8 cellular contexts compared by ENCODE assay signal in genomic region chr1:161119017-161119378, GRCh38. TPM values are rescaled to one million over a fixed set of nuclear protein-coding genes. Genes with fewer than 3 reads are reported as not detected.
A peak's percentile ranks its signal among the peaks of the same experiment; 100 is the strongest.
DNase-seq lines count a peak whose midpoint lies in the region; ATAC-seq and TF ChIP-seq lines count a peak whose summit lies in the region.

No MANE protein-coding gene starts in this region.

- peaks cover 63% of the 10 kb centered on the region for H3K36me3 ChIP-seq in OCI-LY1 (ENCODE audit: insufficient read depth, low read length)
- peaks cover 11% of the 10 kb centered on the region for H3K36me3 ChIP-seq in mucosa of descending colon (ENCODE audit: low read depth)

- H3K27me3 ChIP-seq in OCI-LY1 (ENCODE audit: insufficient read depth, low read length) = no peaks in the 10 kb centered on the region

- TF ChIP-seq CTCF in OCI-LY1 (IDR thresholded peaks at IDR 0.05; ENCODE audit: low read length) (peak; percentile 39), mucosa of descending colon (IDR thresholded peaks at IDR 0.05) (no peak)

- peak overlapping the region; percentile 97 for H3K27ac Mint-ChIP-seq in dendritic cell treated with granulocyte-macrophage colony-stimulating factor and Interleukin-4, amounts not matched to agents 40 ng/mL and 50 ng/mL, for 4 days

- H4K20me1 ChIP-seq in OCI-LY1 (ENCODE audit: insufficient read depth, low read length) = no peaks in the 10 kb centered on the region

- H2AFZ ChIP-seq in OCI-LY1 (ENCODE audit: low read length) = no peak overlapping the region

- H3K9me3 Mint-ChIP-seq in dendritic cell treated with granulocyte-macrophage colony-stimulating factor and Interleukin-4, amounts not matched to agents 40 ng/mL and 50 ng/mL, for 4 days = no peaks in the 10 kb centered on the region

- H3K4me1 Mint-ChIP-seq in dendritic cell treated with granulocyte-macrophage colony-stimulating factor and Interleukin-4, amounts not matched to agents 40 ng/mL and 50 ng/mL, for 4 days (ENCODE audit: low read depth) = peaks cover 86% of the 10 kb centered on the region

- peak overlapping the region; percentile 92 for H3K4me2 ChIP-seq in OCI-LY1 (ENCODE audit: low read length)

- peaks cover 37% of the 10 kb centered on the region for H3K79me2 ChIP-seq in OCI-LY1 (ENCODE audit: insufficient read depth, low read length)

- H3K4me3 Mint-ChIP-seq in dendritic cell treated with granulocyte-macrophage colony-stimulating factor and Interleukin-4, amounts not matched to agents 40 ng/mL and 50 ng/mL, for 4 days = peak overlapping the region; percentile 89

- H3K27me3 Mint-ChIP-seq in dendritic cell treated with granulocyte-macrophage colony-stimulating factor and Interleukin-4, amounts not matched to agents 40 ng/mL and 50 ng/mL, for 4 days = no peaks in the 10 kb centered on the region

- ATAC-seq in mucosa of descending colon (peak; percentile 3), GM18519 (IDR thresholded peaks at IDR 0.05; ENCODE audit: low FRiP score, unreplicated experiment) (no peak), HG03342 (IDR thresholded peaks at IDR 0.05; ENCODE audit: unreplicated experiment) (no peak), GM18511 (IDR thresholded peaks at IDR 0.05; ENCODE audit: unreplicated experiment) (no peak)

- intact Hi-C loops in dendritic cell treated with granulocyte-macrophage colony-stimulating factor and Interleukin-4, amounts not matched to agents 40 ng/mL and 50 ng/mL, for 4 days (cut with micrococcal nuclease) = loop anchor here (2.0 kb wide), 1 partner anchor 14 kb away; the partner anchor contains the start of gene DEDD
- intact Hi-C loops in mucosa of descending colon (cut with DNase I, micrococcal nuclease) = no loop called here

- H3K4me1 ChIP-seq in OCI-LY1 (ENCODE audit: insufficient read depth, low read length, severe bottlenecking) (peaks cover 47% of the 10 kb centered on the region), mucosa of descending colon (ENCODE audit: low read depth) (peaks cover 35% of the 10 kb centered on the region)

- H3K27ac ChIP-seq in OCI-LY1 (ENCODE audit: low read depth, low read length, poor library complexity, severe bottlenecking) = peak overlapping the region; percentile 64

- H3K9ac ChIP-seq in OCI-LY1 (ENCODE audit: low read length) = peak overlapping the region; percentile 95

- no peaks in the 10 kb centered on the region for H3F3A ChIP-seq in OCI-LY1 (ENCODE audit: insufficient read depth, low read length)

- H3K4me3 ChIP-seq in OCI-LY1 (ENCODE audit: low read depth, low read length, poor library complexity, severe bottlenecking) (peak overlapping the region; percentile 97), mucosa of descending colon (no peak overlapping the region)

- no peaks in the 10 kb centered on the region for H3K9me3 ChIP-seq in OCI-LY1 (ENCODE audit: low read length)
- H3K9me3 ChIP-seq in mucosa of descending colon = no peaks in the 10 kb centered on the region

- H3K9me2 ChIP-seq in OCI-LY1 (ENCODE audit: low read depth, low read length) = no peaks in the 10 kb centered on the region

- H3K36me3 Mint-ChIP-seq in dendritic cell treated with granulocyte-macrophage colony-stimulating factor and Interleukin-4, amounts not matched to agents 40 ng/mL and 50 ng/mL, for 4 days (ENCODE audit: low read depth) = peaks cover 75% of the 10 kb centered on the region

- peak; percentile 27 for DNase-seq in COLO668 (lab: John Stamatoyannopoulos, UW; ENCODE audit: unreplicated experiment)
- peak; percentile 28 to 65 (median 60) for DNase-seq in mucosa of descending colon
- no peak for DNase-seq in COR-L47 (lab: John Stamatoyannopoulos, UW)

RNA-seq across cellular contexts. Expression of gene NIT1, which starts 1.1 kb away (rescaled TPM):
- 10 to 100 TPM; 56.7 to 79.7 (median 62.8) TPM for total RNA-seq in mucosa of descending colon

RNA-seq across cellular contexts. Expression of gene PFDN2, which starts 1.2 kb away (rescaled TPM):
- 10 to 100 TPM; 20.7 to 40.2 (median 29.4) TPM for total RNA-seq in mucosa of descending colon

RNA-seq across cellular contexts. Expression of gene DEDD, which starts 13.5 kb away (rescaled TPM):
- total RNA-seq in mucosa of descending colon = 10 to 100 TPM; 33.3 to 43.0 (median 37.2) TPM

RNA-seq across cellular contexts. Expression of gene KLHDC9, which starts 20.8 kb away (rescaled TPM):
- 10 to 100 TPM in 1 of 3 donors, 1 to 10 TPM in 2; 9.5 to 10.7 (median 9.7) TPM for total RNA-seq in mucosa of descending colon

RNA-seq across cellular contexts. Expression of gene NECTIN4, which starts 29.6 kb away (rescaled TPM):
- total RNA-seq in mucosa of descending colon = 1 to 10 TPM; 1.6 to 5.4 (median 4.6) TPM
